8 cellular contexts compared by ENCODE assay signal in genomic region chr3:186965141-186965879, GRCh38.
DNase-seq lines count a peak whose midpoint lies in the region; ATAC-seq, FAIRE-seq and TF ChIP-seq lines count a peak whose summit lies in the region.

No MANE protein-coding gene starts in this region.

- DNase-seq in coronary artery (ENCODE audit: low spot score): peak; percentile 47
- DNase-seq in putamen (ENCODE audit: low spot score): peak; percentile 10
- no peak for DNase-seq in HTR-8/SVneo (ENCODE audit: insufficient read length, low spot score)
- no peak for DNase-seq in NCI-H748 treated with DMSO at 0.1 percent for 48 hours (lab: John Stamatoyannopoulos, UW)
- no peak for DNase-seq in effector CD8-positive, alpha-beta T cell (lab: John Stamatoyannopoulos, UW)

- H3K4me3 ChIP-seq in coronary artery: no peak overlapping the region

- peak overlapping the region; percentile 13 to 62 for H3K27ac ChIP-seq in coronary artery

- no peak for FAIRE-seq in HTR-8/SVneo (lab: Jason Lieb, UNC)

- no peak for TF ChIP-seq CTCF in coronary artery (IDR thresholded peaks at IDR 0.05)

- ATAC-seq in GM18502 (IDR thresholded peaks at IDR 0.05; ENCODE audit: poor library complexity, unreplicated experiment): peak; percentile 77
- peak; percentile 71 for ATAC-seq in HG02852 (IDR thresholded peaks at IDR 0.05; ENCODE audit: unreplicated experiment)
- no peak for ATAC-seq in HG03460 (IDR thresholded peaks at IDR 0.05; ENCODE audit: unreplicated experiment)

Comparison
In these comparisons a context has a peak if more than half of its experiments do, and no peak if none do; other contexts are left out.
1. DNase-seq: peak in coronary artery (single experiment) and putamen (single experiment); none in HTR-8/SVneo (single experiment), NCI-H748 treated with DMSO at 0.1 percent for 48 hours (single experiment) and effector CD8-positive, alpha-beta T cell (single experiment).